Comparison of ENCODE assay signal across 8 cellular contexts in the genomic region with DNA sequence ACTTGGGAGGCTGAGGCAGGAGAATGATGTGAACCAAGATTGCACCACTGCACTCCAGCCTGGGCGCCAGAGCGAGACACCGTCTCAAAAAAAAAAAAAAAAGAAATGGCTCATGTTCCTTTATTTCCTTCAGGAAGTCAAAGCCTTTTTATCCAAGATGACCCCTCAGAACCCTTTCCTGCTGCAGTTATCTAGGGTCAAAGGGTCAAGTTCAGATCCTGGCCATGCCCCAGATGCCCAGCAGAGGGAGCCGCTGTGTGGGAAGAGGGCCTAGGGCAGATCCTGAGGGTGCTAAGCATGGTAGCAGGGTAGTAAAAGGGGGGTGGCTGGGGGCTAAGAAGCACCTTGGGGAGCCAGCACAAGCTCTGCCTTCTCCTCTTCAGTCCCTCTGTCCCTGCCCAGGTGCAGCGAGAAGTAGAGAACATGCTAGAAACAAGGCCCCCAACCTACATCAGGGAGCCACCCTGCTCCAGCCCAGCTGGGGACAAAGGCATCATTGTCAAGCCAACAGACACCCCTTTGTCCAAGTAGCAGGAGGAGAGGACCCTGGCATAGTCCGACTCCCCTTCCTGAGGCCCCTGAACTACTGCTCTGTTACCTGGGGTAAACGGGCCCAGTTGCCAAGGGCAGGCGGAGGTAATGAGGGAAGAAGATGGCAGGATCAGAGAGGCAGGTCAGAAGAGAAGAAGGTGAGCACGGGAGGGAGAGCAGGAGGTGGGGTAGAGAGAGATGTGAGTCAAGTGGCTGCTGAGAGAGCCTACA. TPM values are rescaled to one million over a fixed set of nuclear protein-coding genes. Genes with fewer than 3 reads are reported as not detected.
A peak's percentile ranks its signal among the peaks of the same experiment; 100 is the strongest.
DNase-seq lines count a peak whose midpoint lies in the region; ATAC-seq and TF ChIP-seq lines count a peak whose summit lies in the region.

No MANE protein-coding gene starts in this region.

- H3K27ac ChIP-seq in AG04450 (ENCODE audit: low read depth, low read length) (no peak overlapping the region), transverse colon (no peak overlapping the region)
- no peak overlapping the region for H3K27ac ChIP-seq in naive thymus-derived CD4-positive, alpha-beta T cell (ENCODE audit: low read depth, low read length)

- no peak for TF ChIP-seq EP300 in transverse colon (IDR thresholded peaks at IDR 0.05; ENCODE audit: low read depth)

- H3K9me3 ChIP-seq in AG04450 (ENCODE audit: control insufficient read depth, insufficient read depth, low read length) = no peaks in the 10 kb centered on the region
- H3K9me3 ChIP-seq in naive thymus-derived CD4-positive, alpha-beta T cell (ENCODE audit: control insufficient read depth in 2 of 3, low read length in 3 of 3) = no peaks in the 10 kb centered on the region
- no peaks in the 10 kb centered on the region for H3K9me3 ChIP-seq in transverse colon

- H3K27me3 ChIP-seq in AG04450 (ENCODE audit: control insufficient read depth, insufficient read depth, low read length) (peaks cover 13% of the 10 kb centered on the region), transverse colon (peaks cover 9% of the 10 kb centered on the region)
- H3K27me3 ChIP-seq in naive thymus-derived CD4-positive, alpha-beta T cell (ENCODE audit: control insufficient read depth in 2 of 2, insufficient read depth in 2 of 2, low read length in 2 of 2) = no peaks in the 10 kb centered on the region

- no peak overlapping the region for H3K4me3 Mint-ChIP-seq in naive thymus-derived CD4-positive, alpha-beta T cell

- no peak for DNase-seq in AG04450 (ENCODE audit: low read depth, low spot score)
- peak; percentile 71 for DNase-seq in GM13977 (ENCODE audit: low spot score)
- peak; percentile 59 for DNase-seq in NCI-H1092 treated with DMSO at 0.1 percent for 48 hours (lab: John Stamatoyannopoulos, UW)
- DNase-seq in activated CD8-positive, alpha-beta memory T cell treated with anti-CD3 and anti-CD28 coated beads for 24 hours = peak; percentile 82
- DNase-seq in epidermal melanocyte (ENCODE audit: insufficient read length, low spot score) = peak; percentile 77
- peak in 8 of 9 donors; percentile 22 to 70 (median 44) for DNase-seq in naive thymus-derived CD4-positive, alpha-beta T cell
- DNase-seq in transverse colon = peak; percentile 75

- TF ChIP-seq POLR2A in transverse colon (IDR thresholded peaks at IDR 0.05) = no peak

- POLR2A ChIA-PET in AG04450 (lab: Yijun Ruan, JAX) = interaction anchor here (0.5 kb wide), 1 partner anchor 33 kb away, joined by 5 read pairs; no protein-coding TSS in a partner anchor
- POLR2A ChIA-PET in naive thymus-derived CD4-positive, alpha-beta T cell (lab: Charles Lee) = interaction anchor here (1.0 to 6.6 kb wide), 5 partner anchors 8 to 61 kb away, joined by 3 to 59 read pairs (median 7); partner anchors contain the start of genes CBX5 and HNRNPA1

- intact Hi-C loops in naive thymus-derived CD4-positive, alpha-beta T cell (cut with micrococcal nuclease) = loop anchor here (1.0 to 5.0 kb wide), 5 partner anchors 30 to 143 kb away; no protein-coding TSS in a partner anchor
- intact Hi-C loops in transverse colon (cut with DNase I; ENCODE audit: low total_unique reads) = loop anchor here (5.0 kb wide), 1 partner anchor 68 kb away; the partner anchor contains the start of gene GPR84

- H3K9me3 Mint-ChIP-seq in naive thymus-derived CD4-positive, alpha-beta T cell = no peaks in the 10 kb centered on the region

- no peaks in the 10 kb centered on the region for H3K4me1 ChIP-seq in naive thymus-derived CD4-positive, alpha-beta T cell (ENCODE audit: control insufficient read depth in 2 of 2, insufficient read depth in 2 of 2, low read length in 2 of 2)
- H3K4me1 ChIP-seq in transverse colon = peaks cover 0 to 7% (median 0%) of the 10 kb centered on the region in 4 donors

- no peak overlapping the region for H3K27ac Mint-ChIP-seq in naive thymus-derived CD4-positive, alpha-beta T cell

- in situ Hi-C loops in GM13977 (cut with MboI; ENCODE audit: low pct_unique_long_range_greater_than_20kb, low sequenced_read_pairs, unreplicated experiment) (loop anchor here (10.0 kb wide), 1 partner anchor 70 kb away; the partner anchor contains the start of gene GPR84), transverse colon (cut with MboI; ENCODE audit: low pct_ligation_motif_present in 1 of 4, low pct_unique_long_range_greater_than_20kb in 1 of 4, low sequenced_read_pairs in 3 of 4) (loop anchor here in 1 of 4 donors (10.0 kb wide), 1 partner anchor 70 kb away; the partner anchor contains the start of gene GPR84)

- peak; percentile 76 for ATAC-seq in naive thymus-derived CD4-positive, alpha-beta T cell
- ATAC-seq in HG03439 (IDR thresholded peaks at IDR 0.05; ENCODE audit: unreplicated experiment) = no peak

- peaks cover 0 to 19% (median 5%) of the 10 kb centered on the region in 5 donors for H3K27me3 Mint-ChIP-seq in naive thymus-derived CD4-positive, alpha-beta T cell

- peaks cover 0 to under 1% (median 0%) of the 10 kb centered on the region in 3 experiments for H3K36me3 ChIP-seq in naive thymus-derived CD4-positive, alpha-beta T cell (ENCODE audit: control insufficient read depth in 2 of 3, insufficient read depth in 3 of 3, low read length in 3 of 3)
- no peaks in the 10 kb centered on the region for H3K36me3 ChIP-seq in transverse colon

- WGBS in transverse colon (ENCODE audit: low coverage in 1 of 2), 2 donors = 35 to 63% methylated on average over 6 to 9 of the region's 9 CpGs

- no peaks in the 10 kb centered on the region for H3K36me3 Mint-ChIP-seq in naive thymus-derived CD4-positive, alpha-beta T cell

- TF ChIP-seq CTCF in AG04450 (IDR thresholded peaks at IDR 0.05; ENCODE audit: low read depth, low read length) (peak; percentile 82), GM13977 (IDR thresholded peaks at IDR 0.05; ENCODE audit: extremely low read depth, insufficient read depth, missing control alignments) (peak; percentile 86), transverse colon (IDR thresholded peaks at IDR 0.05) (peak; percentile 67 to 87 (median 80))

- CTCF ChIA-PET in AG04450 (lab: Charles Lee) = interaction anchor here (0.7 to 6.3 kb wide), 18 partner anchors 8 to 110 kb away, joined by 3 to 77 read pairs (median 6); partner anchors contain the start of genes CBX5, COPZ1 and HNRNPA1
- CTCF ChIA-PET in naive thymus-derived CD4-positive, alpha-beta T cell (lab: Charles Lee) = interaction anchor here (0.7 to 6.1 kb wide), 16 partner anchors 10 to 158 kb away, joined by 3 to 41 read pairs (median 5); partner anchors contain the start of genes CBX5, COPZ1 and HNRNPA1

- H3K4me3 ChIP-seq in AG04450 (ENCODE audit: low read depth, low read length) (no peak overlapping the region), transverse colon (no peak overlapping the region)
- no peak overlapping the region for H3K4me3 ChIP-seq in naive thymus-derived CD4-positive, alpha-beta T cell (ENCODE audit: low read length)

- peaks cover 5 to 22% (median 6%) of the 10 kb centered on the region in 7 donors for H3K4me1 Mint-ChIP-seq in naive thymus-derived CD4-positive, alpha-beta T cell

RNA-seq across cellular contexts. Expression of gene NFE2, which starts 6.5 kb away (rescaled TPM):
- polyA plus RNA-seq in AG04450 (2011; rRNA removed) = 0.25 and 0.37 TPM in 2 replicates
- 0.30 and 0.41 TPM in 2 replicates for polyA minus RNA-seq in AG04450 (2011; rRNA and poly(A)+ RNA removed)
- 10 to 100 TPM in 1 of 5 experiments, 1 to 10 TPM in 1, not detected in 3; 2.0 to 23.3 TPM for total RNA-seq in naive thymus-derived CD4-positive, alpha-beta T cell
- polyA plus RNA-seq in naive thymus-derived CD4-positive, alpha-beta T cell = under 1 TPM in 1 of 2 donors, not detected in 1; 0.61 TPM
- not detected for total RNA-seq in transverse colon

RNA-seq across cellular contexts. Expression of gene HNRNPA1, which starts 13.8 kb away (rescaled TPM):
- polyA plus RNA-seq in AG04450 (2011; rRNA removed) = 741 and 845 TPM in 2 replicates
- polyA minus RNA-seq in AG04450 (2011; rRNA and poly(A)+ RNA removed) = 1,089 and 1,312 TPM in 2 replicates
- 1,000 to 10,000 TPM; 1,019 to 1,660 (median 1,193) TPM for total RNA-seq in naive thymus-derived CD4-positive, alpha-beta T cell
- 1,000 to 10,000 TPM in 1 of 2 donors, 100 to 1,000 TPM in 1; 933 to 1,045 TPM for polyA plus RNA-seq in naive thymus-derived CD4-positive, alpha-beta T cell
- 100 to 1,000 TPM; 104 to 747 (median 326) TPM for total RNA-seq in transverse colon

RNA-seq across cellular contexts. Expression of gene CBX5, which starts 14.4 kb away (rescaled TPM):
- 49.0 and 62.3 TPM in 2 replicates for polyA plus RNA-seq in AG04450 (2011; rRNA removed)
- 57.1 and 101 TPM in 2 replicates for polyA minus RNA-seq in AG04450 (2011; rRNA and poly(A)+ RNA removed)
- 100 to 1,000 TPM in 1 of 5 experiments, 10 to 100 TPM in 4; 40.3 to 133 (median 77.2) TPM for total RNA-seq in naive thymus-derived CD4-positive, alpha-beta T cell
- polyA plus RNA-seq in naive thymus-derived CD4-positive, alpha-beta T cell = 10 to 100 TPM; 28.2 to 34.5 TPM
- 10 to 100 TPM; 18.9 to 28.8 (median 22.8) TPM for total RNA-seq in transverse colon

RNA-seq across cellular contexts. Expression of gene COPZ1, which starts 30.6 kb away (rescaled TPM):
- 355 and 404 TPM in 2 replicates for polyA plus RNA-seq in AG04450 (2011; rRNA removed)
- 137 and 153 TPM in 2 replicates for polyA minus RNA-seq in AG04450 (2011; rRNA and poly(A)+ RNA removed)
- total RNA-seq in naive thymus-derived CD4-positive, alpha-beta T cell = 100 to 1,000 TPM in 1 of 5 experiments, 10 to 100 TPM in 4; 47.5 to 141 (median 80.0) TPM
- polyA plus RNA-seq in naive thymus-derived CD4-positive, alpha-beta T cell = 100 to 1,000 TPM; 131 to 171 TPM
- 10 to 100 TPM; 25.8 to 79.6 (median 63.6) TPM for total RNA-seq in transverse colon
